Comparison of ENCODE assay signal across 20 cellular contexts in the genomic region with DNA sequence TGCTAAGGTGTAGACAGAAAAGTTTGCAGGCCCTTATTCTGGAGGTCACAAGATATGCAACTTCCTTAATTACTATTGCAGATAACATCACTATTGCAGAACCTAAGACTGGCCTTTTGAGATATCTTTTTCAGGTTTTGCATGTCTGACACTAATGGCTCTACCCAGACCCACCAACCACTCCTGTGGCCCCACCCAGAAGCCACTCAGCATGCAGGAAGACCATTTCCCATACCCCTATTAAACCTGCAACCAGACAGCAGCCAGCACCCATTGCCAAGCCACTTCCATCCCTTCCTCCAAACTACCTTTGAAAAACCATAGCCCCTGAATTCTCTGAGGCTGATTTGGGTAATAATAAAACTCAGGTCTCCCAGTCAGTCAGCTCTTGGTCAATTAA.
"Had no signal": no experiment of that assay in that cellular context is flagged by ENCODE, and none has a peak within 500 bp of the region (broad histone marks: within the 10 kb centered on the region; RNA-seq: fewer than 3 reads in every experiment).

No MANE protein-coding gene starts in this region.

- DNase-seq: activated CD4-positive, alpha-beta memory T cell treated with anti-CD3 and anti-CD28 coated beads for 36 hours; activated CD4-positive, alpha-beta T cell treated with anti-CD3 and anti-CD28 coated beads for 1 hour; activated CD4-positive, alpha-beta T cell treated with anti-CD3 and anti-CD28 coated beads, Interleukin-2, amount 10 ng/mL, durations not matched to agents 7 days and 5 days; activated CD8-positive, alpha-beta memory T cell treated with anti-CD3 and anti-CD28 coated beads, Interleukin-2, amount 50 U/mL, for 4 hours; activated gamma-delta T cell treated with Interleukin-2 at 50 U/mL for 16 hours; activated naive CD4-positive, alpha-beta T cell treated with anti-CD3 and anti-CD28 coated beads, Interleukin-2, amount 10 ng/mL, durations not matched to agents 7 days and 5 days; activated naive CD8-positive, alpha-beta T cell treated with anti-CD3 and anti-CD28 coated beads for 36 hours; activated T-cell treated with anti-CD3 and anti-CD28 coated beads, Interleukin-2, amount 50 U/mL, for 72 hours; NCI-H1105 treated with DMSO at 0.1 percent for 48 hours; NCI-H1436 treated with DMSO at 0.1 percent for 48 hours; NCI-H187; NCI-H2081 treated with DMSO at 0.1 percent for 48 hours; NCI-H2171; NCI-H2227 treated with DMSO at 0.1 percent for 48 hours; NCI-H69; NK-92 treated with Interleukin-12 subunit alpha and Interleukin-12 subunit beta, amount 100 ng/mL, for 24 hours; SHP77 treated with DMSO at 0.1 percent for 48 hours; T-helper 17 cell; T-helper 9 cell had no signal

- H3K4me3 Mint-ChIP-seq: activated CD4-positive, alpha-beta memory T cell treated with anti-CD3 and anti-CD28 coated beads for 36 hours; activated CD4-positive, alpha-beta T cell treated with anti-CD3 and anti-CD28 coated beads, Interleukin-2, amount 10 ng/mL, durations not matched to agents 7 days and 5 days; activated naive CD4-positive, alpha-beta T cell treated with anti-CD3 and anti-CD28 coated beads, Interleukin-2, amount 10 ng/mL, durations not matched to agents 7 days and 5 days; activated naive CD8-positive, alpha-beta T cell treated with anti-CD3 and anti-CD28 coated beads for 36 hours; activated T-cell treated with anti-CD3 and anti-CD28 coated beads, Interleukin-2, amount 50 U/mL, for 72 hours; T-helper 17 cell had no signal

- H3K9me3 Mint-ChIP-seq: activated CD4-positive, alpha-beta memory T cell treated with anti-CD3 and anti-CD28 coated beads for 36 hours; activated CD4-positive, alpha-beta T cell treated with anti-CD3 and anti-CD28 coated beads, Interleukin-2, amount 10 ng/mL, durations not matched to agents 7 days and 5 days; activated naive CD4-positive, alpha-beta T cell treated with anti-CD3 and anti-CD28 coated beads, Interleukin-2, amount 10 ng/mL, durations not matched to agents 7 days and 5 days; activated naive CD8-positive, alpha-beta T cell treated with anti-CD3 and anti-CD28 coated beads for 36 hours; activated T-cell treated with anti-CD3 and anti-CD28 coated beads, Interleukin-2, amount 50 U/mL, for 72 hours had no signal

- ATAC-seq: activated T-cell treated with anti-CD3 and anti-CD28 coated beads, Interleukin-2, amount 50 U/mL, for 72 hours; T-helper 17 cell had no signal

- H3K27ac Mint-ChIP-seq: activated CD4-positive, alpha-beta memory T cell treated with anti-CD3 and anti-CD28 coated beads for 36 hours; activated CD4-positive, alpha-beta T cell treated with anti-CD3 and anti-CD28 coated beads, Interleukin-2, amount 10 ng/mL, durations not matched to agents 7 days and 5 days; activated naive CD4-positive, alpha-beta T cell treated with anti-CD3 and anti-CD28 coated beads, Interleukin-2, amount 10 ng/mL, durations not matched to agents 7 days and 5 days; activated naive CD8-positive, alpha-beta T cell treated with anti-CD3 and anti-CD28 coated beads for 36 hours; activated T-cell treated with anti-CD3 and anti-CD28 coated beads, Interleukin-2, amount 50 U/mL, for 72 hours; activated T-helper 2 cell treated with anti-CD3 and anti-CD28 coated beads, Interferon-gamma antibody, Interleukin-2, Interleukin-4, amounts not matched to agents 10 μg/mL and 5 μg/mL and 100 μg/mL, durations not matched to agents 14 hours and 24 hours and 36 hours; T-helper 17 cell had no signal

- H3K27me3 Mint-ChIP-seq: activated CD4-positive, alpha-beta memory T cell treated with anti-CD3 and anti-CD28 coated beads for 36 hours; activated CD4-positive, alpha-beta T cell treated with anti-CD3 and anti-CD28 coated beads, Interleukin-2, amount 10 ng/mL, durations not matched to agents 7 days and 5 days; activated naive CD4-positive, alpha-beta T cell treated with anti-CD3 and anti-CD28 coated beads, Interleukin-2, amount 10 ng/mL, durations not matched to agents 7 days and 5 days; activated naive CD8-positive, alpha-beta T cell treated with anti-CD3 and anti-CD28 coated beads for 36 hours; T-helper 17 cell had no signal

- H3K36me3 Mint-ChIP-seq: activated CD4-positive, alpha-beta memory T cell treated with anti-CD3 and anti-CD28 coated beads for 36 hours; activated naive CD4-positive, alpha-beta T cell treated with anti-CD3 and anti-CD28 coated beads, Interleukin-2, amount 10 ng/mL, durations not matched to agents 7 days and 5 days; activated naive CD8-positive, alpha-beta T cell treated with anti-CD3 and anti-CD28 coated beads for 36 hours had no signal

- H3K4me1 Mint-ChIP-seq: activated CD4-positive, alpha-beta T cell treated with anti-CD3 and anti-CD28 coated beads, Interleukin-2, amount 10 ng/mL, durations not matched to agents 7 days and 5 days; activated naive CD4-positive, alpha-beta T cell treated with anti-CD3 and anti-CD28 coated beads, Interleukin-2, amount 10 ng/mL, durations not matched to agents 7 days and 5 days; activated naive CD8-positive, alpha-beta T cell treated with anti-CD3 and anti-CD28 coated beads for 36 hours; T-helper 17 cell had no signal
